Comparison of ENCODE assay signal across 21 cellular contexts in genomic region chr1:205800973-205801703, GRCh38. TPM values are rescaled to one million over a fixed set of nuclear protein-coding genes. Genes with fewer than 3 reads are reported as not detected.
DNase-seq lines count a peak whose midpoint lies in the region; ATAC-seq, FAIRE-seq and TF ChIP-seq lines count a peak whose summit lies in the region.
"Had no signal": no experiment of that assay in that cellular context is flagged by ENCODE, and none has a peak within 500 bp of the region (broad histone marks: within the 10 kb centered on the region; RNA-seq: fewer than 3 reads in every experiment).

No MANE protein-coding gene starts in this region.

- TF ChIP-seq POLR2A in lower leg skin (IDR thresholded peaks at IDR 0.05): no peak
- no peak for TF ChIP-seq POLR2A in GM12891 (IDR thresholded peaks at IDR 0.05; ENCODE audit: low read depth, low read length)

- H3K9me3 Mint-ChIP-seq in stimulated activated naive CD8-positive, alpha-beta T cell treated with anti-CD3 and anti-CD28 coated beads, Interleukin-15, Interleukin-2, amounts not matched to agents 100 ng/mL and 50 ng/mL, for 24 hours: no peaks in the 10 kb centered on the region
- no peaks in the 10 kb centered on the region for H3K9me3 Mint-ChIP-seq in activated T-helper 17 cell treated with anti-CD3 and anti-CD28 coated beads, Interleukin-2, amount 50 U/mL, for 72 hours
- H3K9me3 Mint-ChIP-seq: activated CD4-positive, alpha-beta T cell treated with anti-CD3 and anti-CD28 coated beads, Interleukin-2, amount 10 ng/mL, durations not matched to agents 24 days and 14 days; HFFc6 had no signal

- WGBS in lower leg skin, 2 donors: 81% methylated on average over 7 of the region's 7 CpGs

- no peaks in the 10 kb centered on the region for H3K27me3 ChIP-seq in muscle layer of colon (ENCODE audit: control insufficient read depth in 1 of 2, insufficient read depth in 2 of 2, low read length in 2 of 2)
- H3K27me3 ChIP-seq: SJCRH30 had no signal

- no peak for TF ChIP-seq CTCF in lower leg skin (IDR thresholded peaks at IDR 0.05)

- no peak for ATAC-seq in stimulated activated naive CD8-positive, alpha-beta T cell treated with anti-CD3 and anti-CD28 coated beads, Interleukin-15, Interleukin-2, amounts not matched to agents 100 U/mL and 50 U/mL, for 24 hours
- no peak for ATAC-seq in activated T-helper 17 cell treated with anti-CD3 and anti-CD28 coated beads, Interleukin-2, amount 50 U/mL, for 72 hours (replicated peaks)
- ATAC-seq in HG03280 (IDR thresholded peaks at IDR 0.05; ENCODE audit: unreplicated experiment) (no peak), GM18519 (IDR thresholded peaks at IDR 0.05; ENCODE audit: low FRiP score, unreplicated experiment) (no peak)
- ATAC-seq: esophagus mucosa had no signal

- DNase-seq in stimulated activated naive CD8-positive, alpha-beta T cell treated with anti-CD3 and anti-CD28 coated beads, Interleukin-15, Interleukin-2, amounts not matched to agents 100 U/mL and 50 U/mL, for 24 hours: no peak
- DNase-seq in lower leg skin (ENCODE audit: low spot score in 2 of 2) (no peak), GM12891 (ENCODE audit: insufficient read length, low spot score) (no peak)
- DNase-seq: activated CD4-positive, alpha-beta T cell treated with anti-CD3 and anti-CD28 coated beads, Interleukin-2, amount 10 ng/mL, durations not matched to agents 24 days and 14 days; activated T-cell treated with anti-CD3 and anti-CD28 coated beads for 4 hours; DMS53; HFFc6; KBM-7; NCI-H446; SJCRH30; T1000 had no signal

- H3K9ac ChIP-seq in muscle layer of colon (ENCODE audit: low read length): peak overlapping the region; percentile 21

- peak overlapping the region; percentile 61 for H3K27ac Mint-ChIP-seq in stimulated activated naive CD8-positive, alpha-beta T cell treated with anti-CD3 and anti-CD28 coated beads, Interleukin-15, Interleukin-2, amounts not matched to agents 100 ng/mL and 50 ng/mL, for 24 hours
- H3K27ac Mint-ChIP-seq in activated T-helper 17 cell treated with anti-CD3 and anti-CD28 coated beads, Interleukin-2, amount 50 U/mL, for 72 hours: peak overlapping the region; percentile 70
- H3K27ac Mint-ChIP-seq: activated CD4-positive, alpha-beta T cell treated with anti-CD3 and anti-CD28 coated beads, Interleukin-2, amount 10 ng/mL, durations not matched to agents 24 days and 14 days; B cell; HFFc6 had no signal

- no peak overlapping the region for H3K27ac ChIP-seq in muscle layer of colon (ENCODE audit: low read depth, low read length)
- H3K27ac ChIP-seq: SJCRH30 had no signal

- H3K4me1 ChIP-seq in muscle layer of colon (ENCODE audit: insufficient read depth, low read length): peaks cover 27% of the 10 kb centered on the region
- H3K4me1 ChIP-seq: SJCRH30 had no signal

- peaks cover 31% of the 10 kb centered on the region for H3K36me3 Mint-ChIP-seq in stimulated activated naive CD8-positive, alpha-beta T cell treated with anti-CD3 and anti-CD28 coated beads, Interleukin-15, Interleukin-2, amounts not matched to agents 100 ng/mL and 50 ng/mL, for 24 hours (ENCODE audit: low read depth)
- H3K36me3 Mint-ChIP-seq in activated T-helper 17 cell treated with anti-CD3 and anti-CD28 coated beads, Interleukin-2, amount 50 U/mL, for 72 hours (ENCODE audit: low read depth): peaks cover 74% of the 10 kb centered on the region

- intact Hi-C loops in lower leg skin (cut with DNase I; ENCODE audit: low total_unique reads): no loop called here

- H3K4me3 Mint-ChIP-seq in stimulated activated naive CD8-positive, alpha-beta T cell treated with anti-CD3 and anti-CD28 coated beads, Interleukin-15, Interleukin-2, amounts not matched to agents 100 ng/mL and 50 ng/mL, for 24 hours: no peak overlapping the region
- H3K4me3 Mint-ChIP-seq in activated T-helper 17 cell treated with anti-CD3 and anti-CD28 coated beads, Interleukin-2, amount 50 U/mL, for 72 hours: no peak overlapping the region
- H3K4me3 Mint-ChIP-seq: activated CD4-positive, alpha-beta T cell treated with anti-CD3 and anti-CD28 coated beads, Interleukin-2, amount 10 ng/mL, durations not matched to agents 24 days and 14 days; B cell; HFFc6 had no signal

- H3K9me3 ChIP-seq in muscle layer of colon (ENCODE audit: low read length): no peaks in the 10 kb centered on the region
- H3K9me3 ChIP-seq: SJCRH30 had no signal

- H3K4me1 Mint-ChIP-seq in stimulated activated naive CD8-positive, alpha-beta T cell treated with anti-CD3 and anti-CD28 coated beads, Interleukin-15, Interleukin-2, amounts not matched to agents 100 ng/mL and 50 ng/mL, for 24 hours (ENCODE audit: low read depth): peaks cover 35% of the 10 kb centered on the region
- H3K4me1 Mint-ChIP-seq in activated T-helper 17 cell treated with anti-CD3 and anti-CD28 coated beads, Interleukin-2, amount 50 U/mL, for 72 hours: peaks cover 30% of the 10 kb centered on the region

- FAIRE-seq in GM12891 (lab: Jason Lieb, UNC): no peak
- FAIRE-seq: GM18507, islet of Langerhans had no signal

- peaks cover 42% of the 10 kb centered on the region for H3K36me3 ChIP-seq in muscle layer of colon (ENCODE audit: insufficient read depth, low read length)

- no peaks in the 10 kb centered on the region for H3K27me3 Mint-ChIP-seq in stimulated activated naive CD8-positive, alpha-beta T cell treated with anti-CD3 and anti-CD28 coated beads, Interleukin-15, Interleukin-2, amounts not matched to agents 100 ng/mL and 50 ng/mL, for 24 hours
- H3K27me3 Mint-ChIP-seq in activated T-helper 17 cell treated with anti-CD3 and anti-CD28 coated beads, Interleukin-2, amount 50 U/mL, for 72 hours: no peaks in the 10 kb centered on the region
- H3K27me3 Mint-ChIP-seq: activated CD4-positive, alpha-beta T cell treated with anti-CD3 and anti-CD28 coated beads, Interleukin-2, amount 10 ng/mL, durations not matched to agents 24 days and 14 days; B cell had no signal

- H3K4me3 ChIP-seq in muscle layer of colon (ENCODE audit: low read depth in 1 of 2, low read length in 2 of 2): no peak overlapping the region
- no peak overlapping the region for H3K4me3 ChIP-seq in lower leg skin (ENCODE audit: low read depth, poor library complexity, severe bottlenecking)
- H3K4me3 ChIP-seq: SJCRH30 had no signal

TF ChIP-seq in GM12891, 5 proteins besides CTCF, POLR2A, EP300 and RAD21:
- no peak for TF ChIP-seq TAF1 (IDR thresholded peaks at IDR 0.05; ENCODE audit: low read depth, low read length)
- TF ChIP-seq SPI1 (IDR thresholded peaks at IDR 0.05; ENCODE audit: low read depth, low read length): no peak
- no peak for TF ChIP-seq POLR2AphosphoS5 (IDR thresholded peaks at IDR 0.05; ENCODE audit: low read depth, low read length)
- no peak for TF ChIP-seq PAX5 (IDR thresholded peaks at IDR 0.05; ENCODE audit: insufficient read depth, low read length, severe bottlenecking)
- TF ChIP-seq POU2F2 (IDR thresholded peaks at IDR 0.05; ENCODE audit: low read depth, low read length): no peak

RNA-seq across cellular contexts. Expression of gene SLC41A1, which starts 11.9 kb away (rescaled TPM):
- 10 to 100 TPM; 27.7 to 56.8 TPM for total RNA-seq in activated T-helper 17 cell treated with anti-CD3 and anti-CD28 coated beads, Interleukin-2, amount 50 U/mL, for 72 hours
- 10 to 100 TPM; 12.8 to 22.0 (median 15.8) TPM for total RNA-seq in lower leg skin
- 0.05 TPM for polyA plus RNA-seq in GM12891 (2012; ENCODE audit: low read depth, missing spikeins)

RNA-seq across cellular contexts. Expression of gene RAB29, which starts 25.9 kb away (rescaled TPM):
- total RNA-seq in activated T-helper 17 cell treated with anti-CD3 and anti-CD28 coated beads, Interleukin-2, amount 50 U/mL, for 72 hours: 10 to 100 TPM; 31.9 to 40.4 TPM
- total RNA-seq in lower leg skin: 10 to 100 TPM in 2 of 4 donors, 1 to 10 TPM in 2; 5.3 to 11.5 (median 9.8) TPM
- polyA plus RNA-seq in GM12891 (2012; ENCODE audit: low read depth, missing spikeins): 5.3 TPM

RNA-seq across cellular contexts. Expression of gene PM20D1, which starts 48.8 kb away (rescaled TPM):
- under 1 TPM; 0.32 TPM for total RNA-seq in activated T-helper 17 cell treated with anti-CD3 and anti-CD28 coated beads, Interleukin-2, amount 50 U/mL, for 72 hours
- total RNA-seq in lower leg skin: 10 to 100 TPM in 3 of 4 donors, 1 to 10 TPM in 1; 6.5 to 89.1 (median 35.0) TPM
- polyA plus RNA-seq in GM12891 (2012; ENCODE audit: low read depth, missing spikeins): not detected
- total RNA-seq: esophagus mucosa, glomerular endothelial cell, HFFc6 had no signal

RNA-seq across cellular contexts. Expression of gene NUCKS1, which starts 51.2 kb away (rescaled TPM):
- total RNA-seq in activated T-helper 17 cell treated with anti-CD3 and anti-CD28 coated beads, Interleukin-2, amount 50 U/mL, for 72 hours: 100 to 1,000 TPM; 102 to 110 TPM
- total RNA-seq in lower leg skin: 100 to 1,000 TPM in 1 of 4 donors, 10 to 100 TPM in 3; 49.5 to 143 (median 66.0) TPM
- 35.9 TPM for polyA plus RNA-seq in GM12891 (2012; ENCODE audit: low read depth, missing spikeins)

Comparison
In these comparisons a context has a peak if more than half of its experiments do, and no peak if none do; other contexts are left out.
1. RNA of gene PM20D1, which starts 48.8 kb away (total RNA-seq): 6.5 to 89.1 TPM in lower leg skin; 0.32 TPM in activated T-helper 17 cell treated with anti-CD3 and anti-CD28 coated beads, Interleukin-2, amount 50 U/mL, for 72 hours; every median in the first group is over 4 times any median in the second.